In the genomic region with DNA sequence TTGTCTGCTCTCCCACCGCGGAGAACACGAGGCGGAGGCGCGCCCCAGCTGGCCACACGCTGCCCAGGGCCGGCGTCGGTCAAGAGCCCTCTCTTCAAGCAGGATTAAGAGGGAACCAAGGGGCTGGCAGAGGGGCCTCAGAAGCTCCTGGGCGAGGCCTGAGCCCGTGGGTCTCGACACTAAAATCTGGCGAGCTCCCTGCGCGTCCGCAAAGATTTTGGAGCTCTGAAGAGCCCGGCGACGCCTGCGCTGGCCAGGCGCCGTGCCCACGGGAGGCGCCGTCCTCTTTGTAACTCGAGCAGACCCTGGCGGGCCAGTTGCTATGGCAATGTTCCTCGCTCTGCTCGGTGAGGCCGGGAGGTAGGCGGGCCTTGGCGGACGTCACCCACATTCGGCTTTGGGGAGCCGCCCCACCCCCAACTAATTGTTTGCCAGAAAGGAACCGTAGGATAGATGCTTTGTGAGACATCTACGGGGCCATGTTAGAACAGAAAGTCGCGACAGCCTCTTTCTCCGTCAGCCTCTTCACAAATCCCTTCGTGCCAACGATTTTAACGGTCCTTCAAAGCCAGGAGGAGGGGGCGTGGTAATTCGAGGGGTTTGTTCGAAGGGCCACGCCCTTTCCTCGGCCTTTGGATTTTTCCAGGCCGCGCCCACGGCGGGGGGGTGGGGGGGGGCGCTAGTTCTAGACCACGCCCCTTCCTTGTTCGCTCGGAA, we compare ENCODE assay signal across 8 cellular contexts. TPM values are rescaled to one million over a fixed set of nuclear protein-coding genes. Genes with fewer than 3 reads are reported as not detected.
DNase-seq lines count a peak whose midpoint lies in the region; ATAC-seq, FAIRE-seq and TF ChIP-seq lines count a peak whose summit lies in the region.

No MANE protein-coding gene starts in this region.

- no peaks in the 10 kb centered on the region for H3K27me3 ChIP-seq in psoas muscle (ENCODE audit: insufficient read depth in 3 of 3, low read length in 2 of 3)

- H3K9me3 ChIP-seq in psoas muscle, result no peaks in the 10 kb centered on the region

- peaks cover 33% of the 10 kb centered on the region for H3K4me1 Mint-ChIP-seq in T-helper 1 cell treated with Interleukin-12 subunit alpha and Interleukin-12 subunit beta and Interleukin-4 antibody, amounts not matched to agents 30 μg/mL and 1 μg/mL, for 36 hours (ENCODE audit: low read depth)

- intact Hi-C loops in left ventricle myocardium superior (cut with micrococcal nuclease) (no loop called here), psoas muscle (cut with DNase I) (loop anchor here (5.0 kb wide), 1 partner anchor 100 kb away; a partner anchor contains a TSS)

- peak; percentile 69 for DNase-seq in GM12892 (ENCODE audit: insufficient read length)
- peak; percentile 81 for DNase-seq in NCI-H1436 treated with DMSO at 0.1 percent for 48 hours (lab: John Stamatoyannopoulos, UW)
- DNase-seq in amygdala (lab: John Stamatoyannopoulos, UW), result peak; percentile 74 to 100 (median 93)
- peak; percentile 96 for DNase-seq in left ventricle myocardium superior
- peak; percentile 96 to 98 for DNase-seq in psoas muscle
- DNase-seq in urothelium cell line (ENCODE audit: low spot score), result peak; percentile 94

- H3K4me1 ChIP-seq in psoas muscle, result peaks cover 27% of the 10 kb centered on the region

- H3K9me3 Mint-ChIP-seq in T-helper 1 cell treated with Interleukin-12 subunit alpha and Interleukin-12 subunit beta and Interleukin-4 antibody, amounts not matched to agents 30 μg/mL and 1 μg/mL, for 36 hours, result no peaks in the 10 kb centered on the region

- peak overlapping the region; percentile 99 for H3K27ac Mint-ChIP-seq in T-helper 1 cell treated with Interleukin-12 subunit alpha and Interleukin-12 subunit beta and Interleukin-4 antibody, amounts not matched to agents 30 μg/mL and 1 μg/mL, for 36 hours

- ATAC-seq in HG02798 (IDR thresholded peaks at IDR 0.05; ENCODE audit: poor library complexity, unreplicated experiment) (peak; percentile 66), left ventricle myocardium superior (peak; percentile 83), psoas muscle (peak; percentile 84 to 89 (median 86))

- peak overlapping the region; percentile 76 for H3K4me3 ChIP-seq in psoas muscle

- WGBS in psoas muscle, 3 donors, result 0 to 1% (median 0%) methylated on average over 54 to 57 of the region's 57 CpGs

- H3K36me3 Mint-ChIP-seq in T-helper 1 cell treated with Interleukin-12 subunit alpha and Interleukin-12 subunit beta and Interleukin-4 antibody, amounts not matched to agents 30 μg/mL and 1 μg/mL, for 36 hours (ENCODE audit: low read depth), result peaks cover 13% of the 10 kb centered on the region

- peak; percentile 62; the same call in 1 of the 2 replicates for TF ChIP-seq POLR2A in GM12892 (IDR thresholded peaks at IDR 0.05; ENCODE audit: low read depth, low read length)

- H3K27ac ChIP-seq in psoas muscle, result peak overlapping the region; percentile 98

- H3K27me3 Mint-ChIP-seq in T-helper 1 cell treated with Interleukin-12 subunit alpha and Interleukin-12 subunit beta and Interleukin-4 antibody, amounts not matched to agents 30 μg/mL and 1 μg/mL, for 36 hours (ENCODE audit: low read depth), result no peaks in the 10 kb centered on the region

- FAIRE-seq in GM12892 (lab: Jason Lieb, UNC) (peak; percentile 83), urothelium cell line (lab: Jason Lieb, UNC) (no peak)

- H3K36me3 ChIP-seq in psoas muscle (ENCODE audit: insufficient read depth in 1 of 2, low read depth in 1 of 2), result no peaks in the 10 kb centered on the region

- TF ChIP-seq CTCF in psoas muscle (IDR thresholded peaks at IDR 0.05), result peak; percentile 24

- H3K4me3 Mint-ChIP-seq in T-helper 1 cell treated with Interleukin-12 subunit alpha and Interleukin-12 subunit beta and Interleukin-4 antibody, amounts not matched to agents 30 μg/mL and 1 μg/mL, for 36 hours, result peak overlapping the region; percentile 94

RNA-seq across cellular contexts. Expression of a gene that starts 0.7 kb away (rescaled TPM):
- polyA plus RNA-seq in GM12892 (2012; ENCODE audit: missing spikeins), result 36.6 TPM
- total RNA-seq in left ventricle myocardium superior (26.1 TPM), psoas muscle (10 to 100 TPM; 14.2 to 17.2 (median 16.2) TPM)
- polyA plus RNA-seq in psoas muscle, result 10 to 100 TPM; 14.3 to 33.9 (median 22.7) TPM

RNA-seq across cellular contexts. Expression of a gene that starts 7.3 kb away (rescaled TPM):
- polyA plus RNA-seq in GM12892 (2012; ENCODE audit: missing spikeins), result 1.6 TPM
- total RNA-seq in left ventricle myocardium superior, result 26.1 TPM
- total RNA-seq in psoas muscle, result 10 to 100 TPM in 1 of 4 donors, 1 to 10 TPM in 3; 1.5 to 11.0 (median 2.5) TPM
- 1 to 10 TPM; 2.8 to 4.6 (median 4.4) TPM for polyA plus RNA-seq in psoas muscle

Comparison
In these comparisons a context has a peak if more than half of its experiments do, and no peak if none do; other contexts are left out.
1. Peak in every context shown above with its lines: DNase-seq, ATAC-seq, H3K4me3 ChIP-seq and H3K27ac ChIP-seq.